Comparison of ENCODE assay signal across 8 cellular contexts in the genomic region with DNA sequence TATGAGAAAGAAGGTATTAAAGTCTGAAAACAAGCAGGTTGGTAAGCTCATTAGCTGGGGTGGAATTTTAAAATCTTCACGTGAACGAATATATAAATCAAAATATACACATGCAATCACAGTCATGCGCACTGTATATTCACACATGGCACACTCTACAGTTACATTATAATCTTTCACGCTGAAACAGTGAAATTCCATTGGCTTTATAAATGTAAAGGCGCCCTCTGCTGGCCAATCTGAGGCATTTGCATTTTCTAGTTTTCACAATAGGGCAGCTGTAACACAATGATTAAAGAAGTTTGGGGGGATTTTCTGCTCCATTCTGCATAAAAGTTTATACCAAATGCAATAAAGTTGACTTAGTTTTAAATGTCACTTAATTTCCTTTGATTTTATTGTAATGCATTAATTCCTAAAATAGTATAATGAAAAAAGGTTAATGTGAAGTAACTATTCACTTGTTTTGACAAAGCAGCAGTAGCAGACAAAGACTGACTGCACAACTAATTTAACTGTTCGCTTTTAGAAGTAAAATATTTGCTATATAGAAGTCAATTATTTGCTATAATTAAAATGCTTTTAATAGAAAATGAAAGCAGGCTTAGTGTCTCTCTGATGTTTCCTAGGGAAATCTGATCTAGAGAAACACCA.
DNase-seq lines count a peak whose midpoint lies in the region; ATAC-seq and TF ChIP-seq lines count a peak whose summit lies in the region.

No MANE protein-coding gene starts in this region.

- ATAC-seq in GM18517 (IDR thresholded peaks at IDR 0.05; ENCODE audit: unreplicated experiment) (peak; percentile 78), HG03095 (IDR thresholded peaks at IDR 0.05; ENCODE audit: unreplicated experiment) (peak; percentile 66)

- no peak overlapping the region for H3K4me3 ChIP-seq in AG04449 (ENCODE audit: low read depth, low read length)

- POLR2A ChIA-PET in AG04449 (lab: Yijun Ruan, JAX): no interaction called here

- CTCF ChIA-PET in AG04449 (lab: Yijun Ruan, JAX): interaction anchor here (0.8 to 14.9 kb wide), 20 partner anchors 11 to 715 kb away, joined by 3 to 656 read pairs (median 8); a partner anchor contains a TSS

- peak; percentile 14 for DNase-seq in AG04449 (ENCODE audit: low read depth, low spot score)
- peak; percentile 95 for DNase-seq in NCI-H2227 treated with DMSO at 0.1 percent for 48 hours (lab: John Stamatoyannopoulos, UW)
- peak; percentile 64 for DNase-seq in activated CD4-positive, alpha-beta T cell treated with anti-CD3 and anti-CD28 coated beads for 48 hours
- peak; percentile 42 for DNase-seq in effector CD4-positive, alpha-beta T cell
- DNase-seq in middle frontal gyrus (ENCODE audit: extremely low spot score, low spot score): peak; percentile 54
- peak in 4 of 6 experiments; percentile 23 to 58 (median 40) for DNase-seq in stimulated activated naive CD4-positive, alpha-beta T cell (lab: John Stamatoyannopoulos, UW)

- TF ChIP-seq CTCF in AG04449 (IDR thresholded peaks at IDR 0.05; ENCODE audit: insufficient read depth, low read length, missing control alignments): peak; percentile 70

Comparison
In these comparisons a context has a peak if more than half of its experiments do, and no peak if none do; other contexts are left out.
1. DNase-seq: peak in every context shown above with its lines; median percentile 95 in NCI-H2227 treated with DMSO at 0.1 percent for 48 hours; 64 in activated CD4-positive, alpha-beta T cell treated with anti-CD3 and anti-CD28 coated beads for 48 hours; 54 in middle frontal gyrus; 42 in effector CD4-positive, alpha-beta T cell; 40 in stimulated activated naive CD4-positive, alpha-beta T cell; 14 in AG04449.